Comparison of ENCODE assay signal across 21 cellular contexts in genomic region chr2:201144101-201145051, GRCh38. TPM values are rescaled to one million over a fixed set of nuclear protein-coding genes. Genes with fewer than 3 reads are reported as not detected.
DNase-seq lines count a peak whose midpoint lies in the region; ATAC-seq, FAIRE-seq and TF ChIP-seq lines count a peak whose summit lies in the region.
"Had no signal": no experiment of that assay in that cellular context is flagged by ENCODE, and none has a peak within 500 bp of the region (broad histone marks: within the 10 kb centered on the region; RNA-seq: fewer than 3 reads in every experiment).

No MANE protein-coding gene starts in this region.

- no peak for TF ChIP-seq EP300 in A549 (IDR thresholded peaks at IDR 0.05)

- no peak for TF ChIP-seq RAD21 in A549 (conservative IDR thresholded peaks at IDR 0.05 in 1 of 2, IDR thresholded peaks at IDR 0.05 in 1 of 2)

- no peak overlapping the region for H3K9ac ChIP-seq in mucosa of rectum (ENCODE audit: low read depth in 1 of 2, low read length in 2 of 2)

- H3K4me2 ChIP-seq in A549, result peak overlapping the region; percentile 10; the same call in 1 of the 3 replicates

- ATAC-seq in A549 (no peak; a peak in 1 of 6 replicates), body of pancreas (peak; percentile 70)

- POLR2A ChIA-PET in A549 (lab: Yijun Ruan, JAX), result interaction anchor here (1.1 to 1.4 kb wide), 2 partner anchors 14 to 280 kb away, joined by 3 read pairs; partner anchors contain the start of gene CLK1

- peaks cover 0 to 13% of the 10 kb centered on the region in 2 donors for H3K36me3 ChIP-seq in body of pancreas (replicated peaks in 1 of 2; ENCODE audit: insufficient read depth in 1 of 2, low read depth in 2 of 2)
- peaks cover 15 to 26% of the 10 kb centered on the region in 2 donors for H3K36me3 ChIP-seq in mucosa of rectum (ENCODE audit: control insufficient read depth in 2 of 2, insufficient read depth in 2 of 2, low read length in 2 of 2)

- H3K9me3 ChIP-seq in A549, result no peaks in the 10 kb centered on the region
- H3K9me3 ChIP-seq in body of pancreas, result no peaks in the 10 kb centered on the region
- no peaks in the 10 kb centered on the region for H3K9me3 ChIP-seq in mucosa of rectum (ENCODE audit: control insufficient read depth in 2 of 2, low read length in 2 of 2)
- H3K9me3 ChIP-seq: suprapubic skin had no signal

- TF ChIP-seq CTCF in A549 (IDR thresholded peaks at IDR 0.05), result no peak
- TF ChIP-seq CTCF in body of pancreas (IDR thresholded peaks at IDR 0.05), result no peak

- CTCF ChIA-PET in A549 (lab: Yijun Ruan, JAX), result interaction anchor here (0.9 to 3.2 kb wide), 10 partner anchors 11 to 243 kb away, joined by 3 to 28 read pairs (median 4); no protein-coding TSS in a partner anchor

- H3K27me3 ChIP-seq in body of pancreas (no peaks in the 10 kb centered on the region), mucosa of rectum (ENCODE audit: control insufficient read depth in 2 of 2, insufficient read depth in 2 of 2, low read length in 2 of 2) (no peaks in the 10 kb centered on the region)
- H3K27me3 ChIP-seq: brain microvascular endothelial cell, suprapubic skin had no signal

- no peak for DNase-seq in A549 (ENCODE audit: low read depth in 1 of 2, low spot score in 1 of 2)
- DNase-seq in GM12891 (ENCODE audit: insufficient read length, low spot score), result no peak
- DNase-seq in body of pancreas, result peak in 1 of 4 donors; percentile 35
- no peak for DNase-seq in hepatic stellate cell (ENCODE audit: low spot score)
- no peak for DNase-seq in NAMALWA (ENCODE audit: low spot score)
- DNase-seq in T-helper 1 cell, result no peak
- DNase-seq: activated B cell treated with CpG ODN at 0.5 μM for 24 hours; brain microvascular endothelial cell; cortex of kidney; DND-41; HFFc6; hypothalamus; Kasumi-1; NCI-H1105; NCI-H2107; NCI-H69; stimulated activated CD4-positive, alpha-beta T cell treated with anti-CD3 and anti-CD28 coated beads, Interleukin-4, amount 100 ng/mL, for 24 hours had no signal

- H3K4me1 ChIP-seq in A549 (peaks cover 29% of the 10 kb centered on the region), body of pancreas (peaks cover 28% of the 10 kb centered on the region), mucosa of rectum (ENCODE audit: control insufficient read depth in 2 of 2, insufficient read depth in 2 of 2, low read length in 2 of 2) (peaks cover 4 to 28% of the 10 kb centered on the region in 2 donors)
- H3K4me1 ChIP-seq: suprapubic skin had no signal

- no peak for FAIRE-seq in A549 (lab: Jason Lieb, UNC)
- FAIRE-seq in GM12891 (lab: Jason Lieb, UNC), result no peak
- FAIRE-seq: keratinocyte had no signal

- intact Hi-C loops in body of pancreas (cut with DNase I), result no loop called here

- H3K27ac ChIP-seq in A549 (peak overlapping the region in 1 of 2 experiments; percentile 27; a peak in 2 of 6 replicates), body of pancreas (peak overlapping the region in 2 of 4 donors; percentile 32 to 58), mucosa of rectum (ENCODE audit: low read depth in 2 of 2, low read length in 2 of 2) (peak overlapping the region; percentile 25 to 67)
- H3K27ac ChIP-seq: brain microvascular endothelial cell, suprapubic skin had no signal

- H3K4me3 ChIP-seq in A549, result no peak overlapping the region
- no peak overlapping the region for H3K4me3 ChIP-seq in body of pancreas
- no peak overlapping the region for H3K4me3 ChIP-seq in mucosa of rectum (ENCODE audit: low read length in 2 of 2)
- H3K4me3 ChIP-seq: suprapubic skin had no signal

- TF ChIP-seq POLR2A in A549 (IDR thresholded peaks at IDR 0.05; ENCODE audit: low read length), result no peak
- 0 out of 2 replicates have a peak, but pooled peaks have one; percentile 9 for TF ChIP-seq POLR2A in GM12891 (IDR thresholded peaks at IDR 0.05; ENCODE audit: low read depth, low read length)
- no peak for TF ChIP-seq POLR2A in body of pancreas (IDR thresholded peaks at IDR 0.05)

- WGBS in A549 (ENCODE audit: missing lambda C conversion rate), result 74% methylated on average over 5 of the region's 5 CpGs
- WGBS in body of pancreas, 2 donors, result 48 to 49% methylated on average over 5 of the region's 5 CpGs

TF ChIP-seq in A549, 52 proteins besides CTCF, POLR2A, EP300 and RAD21:
- TF ChIP-seq MAFK (IDR thresholded peaks at IDR 0.05; ENCODE audit: partially characterized antibody) (peak; percentile 80), ATOH8 (CRISPR knock-in tag; IDR thresholded peaks at IDR 0.05; ENCODE audit: low read depth) (no peak), SMC3 (IDR thresholded peaks at IDR 0.05) (no peak), ELK1 (IDR thresholded peaks at IDR 0.05; ENCODE audit: low read depth, low read length) (no peak), ZC3H11A (IDR thresholded peaks at IDR 0.05) (no peak)

TF ChIP-seq in GM12891, 5 proteins besides CTCF, POLR2A, EP300 and RAD21:
- TF ChIP-seq SPI1 (IDR thresholded peaks at IDR 0.05; ENCODE audit: low read depth, low read length) (no peak), POU2F2 (IDR thresholded peaks at IDR 0.05; ENCODE audit: low read depth, low read length) (no peak), PAX5 (IDR thresholded peaks at IDR 0.05; ENCODE audit: insufficient read depth, low read length, severe bottlenecking) (no peak)

RNA-seq across cellular contexts. Expression of gene CFLAR, which starts 28.4 kb away (rescaled TPM):
- polyA plus RNA-seq in A549 (2011; rRNA removed) (64.0 and 89.4 TPM in 2 replicates), A549 (2017; fragmentation: RNase III; extraction: RNeasy Plus Mini Kit Qiagen cat#74134 plus additional on column Dnase treatment) (56.5 to 64.0 TPM (median 56.5 TPM) in 3 replicates)
- polyA plus RNA-seq in A549 (2012; cell fraction: cytosol; rRNA removed), result 41.6 and 47.7 TPM in 2 replicates
- polyA plus RNA-seq in A549 (2012; cell fraction: nucleus; rRNA removed), result 44.8 and 63.7 TPM in 2 replicates
- polyA minus RNA-seq in A549 (2011; rRNA and poly(A)+ RNA removed), result 65.7 and 70.3 TPM in 2 replicates
- 139 TPM for polyA plus RNA-seq in GM12891 (2012; ENCODE audit: low read depth, missing spikeins)
- 100 to 1,000 TPM in 1 of 2 donors, 10 to 100 TPM in 1; 83.3 to 113 TPM for total RNA-seq in body of pancreas

RNA-seq across cellular contexts. Expression of gene CASP10, which starts 38.6 kb away (rescaled TPM):
- polyA plus RNA-seq in A549 (2011; rRNA removed), result 6.5 and 6.8 TPM in 2 replicates
- polyA plus RNA-seq in A549 (2012; cell fraction: cytosol; rRNA removed), result 1.5 and 1.8 TPM in 2 replicates
- 1.2 and 2.2 TPM in 2 replicates for polyA plus RNA-seq in A549 (2012; cell fraction: nucleus; rRNA removed)
- 2.6 to 3.0 TPM (median 2.8 TPM) in 3 replicates for polyA plus RNA-seq in A549 (2017; fragmentation: RNase III; extraction: RNeasy Plus Mini Kit Qiagen cat#74134 plus additional on column Dnase treatment)
- polyA minus RNA-seq in A549 (2011; rRNA and poly(A)+ RNA removed), result 9.6 and 10.5 TPM in 2 replicates
- 3.9 TPM for polyA plus RNA-seq in GM12891 (2012; ENCODE audit: low read depth, missing spikeins)
- total RNA-seq in body of pancreas, result 1 to 10 TPM; 3.0 to 6.0 TPM
- polyA plus RNA-seq: neural cell had no signal
